In the genomic region with DNA sequence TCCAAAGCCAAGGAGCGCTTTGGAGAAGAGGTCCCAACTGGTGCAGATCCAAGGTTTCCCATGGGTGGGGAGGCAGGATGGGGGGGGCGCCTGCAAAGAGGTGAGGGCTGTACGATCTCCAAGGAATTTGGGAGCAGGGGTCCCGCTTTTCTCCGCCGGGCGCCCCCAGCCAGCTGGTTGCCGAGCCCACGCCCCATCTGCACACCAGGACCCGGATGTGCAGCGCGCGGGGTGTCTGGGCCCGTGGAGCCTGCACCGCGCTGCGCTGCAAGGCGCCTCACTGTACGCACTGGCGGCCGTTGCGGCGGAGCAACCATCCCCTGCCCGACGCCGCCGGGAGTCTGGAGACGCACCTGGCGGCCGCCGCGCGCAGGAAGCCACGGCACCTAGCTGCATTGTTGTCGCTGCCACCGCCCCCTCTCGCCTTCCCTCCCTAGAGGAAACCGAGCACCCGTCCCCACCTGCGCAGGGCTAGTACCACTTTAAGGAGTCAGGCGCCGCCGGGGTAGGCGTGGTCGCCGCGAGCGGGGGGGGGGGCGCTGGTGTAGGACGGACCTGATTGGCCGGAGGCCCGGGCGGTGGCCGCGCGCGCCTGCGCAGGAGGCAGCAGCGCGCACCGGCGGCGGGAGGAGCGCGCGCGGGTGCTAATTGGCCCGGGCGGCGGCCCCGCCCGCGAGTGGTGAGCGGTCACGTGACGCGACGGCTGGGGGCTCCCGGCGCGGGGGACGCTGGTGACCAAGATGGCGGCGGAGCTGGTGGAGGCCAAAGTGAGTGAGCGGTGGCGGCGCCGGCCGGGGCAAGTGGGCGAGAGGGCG, we compare ENCODE assay signal across 8 cellular contexts. TPM values are rescaled to one million over a fixed set of nuclear protein-coding genes. Genes with fewer than 3 reads are reported as not detected.
DNase-seq lines count a peak whose midpoint lies in the region; ATAC-seq and TF ChIP-seq lines count a peak whose summit lies in the region.

TSS of gene PIAS4 (plus strand) at position 716 of the 815 bp plus-strand sequence. CDS start at position 741, 25 bp downstream.

- no peaks in the 10 kb centered on the region for H3K27me3 Mint-ChIP-seq in T-helper 1 cell treated with Interleukin-12 subunit alpha and Interleukin-12 subunit beta and Interleukin-4 antibody, amounts not matched to agents 30 μg/mL and 1 μg/mL, for 36 hours (ENCODE audit: low read depth)

- ATAC-seq in HG02852 (IDR thresholded peaks at IDR 0.05; ENCODE audit: unreplicated experiment) (peak; percentile 78), psoas muscle (peak; percentile 89 to 95 (median 92))

- peak within 1 kb of the TSS; percentile 98 for H3K4me3 ChIP-seq in left ventricle myocardium inferior
- peak within 1 kb of the TSS; percentile 87 for H3K4me3 ChIP-seq in psoas muscle
- peak within 1 kb of the TSS; percentile 96 for H3K4me3 ChIP-seq in urinary bladder (ENCODE audit: low read depth, low read length)

- TF ChIP-seq CTCF in GM13977 (IDR thresholded peaks at IDR 0.05; ENCODE audit: extremely low read depth, insufficient read depth, missing control alignments), result no peak
- no peak for TF ChIP-seq CTCF in left ventricle myocardium inferior (IDR thresholded peaks at IDR 0.05; ENCODE audit: borderline replicate concordance)
- TF ChIP-seq CTCF in psoas muscle (IDR thresholded peaks at IDR 0.05), result no peak

- H3K9me3 ChIP-seq in left ventricle myocardium inferior (replicated peaks) (no peaks in the 10 kb centered on the region), psoas muscle (no peaks in the 10 kb centered on the region)

- WGBS in psoas muscle, 3 donors, result 0% methylated on average over 51 to 91 of the region's 91 CpGs
- WGBS in urinary bladder, result under 1% methylated on average over 91 of the region's 91 CpGs

- intact Hi-C loops in left ventricle myocardium inferior (cut with micrococcal nuclease) (no loop called here), psoas muscle (cut with DNase I) (loop anchor here (5.0 kb wide), 2 partner anchors 55 to 110 kb away; no protein-coding TSS in a partner anchor)

- peak within 1 kb of the TSS; percentile 81 for H3K27ac Mint-ChIP-seq in T-helper 1 cell treated with Interleukin-12 subunit alpha and Interleukin-12 subunit beta and Interleukin-4 antibody, amounts not matched to agents 30 μg/mL and 1 μg/mL, for 36 hours

- no peaks in the 10 kb centered on the region for H3K36me3 ChIP-seq in left ventricle myocardium inferior
- H3K36me3 ChIP-seq in psoas muscle (ENCODE audit: insufficient read depth in 1 of 2, low read depth in 1 of 2), result no peaks in the 10 kb centered on the region
- H3K36me3 ChIP-seq in urinary bladder (ENCODE audit: insufficient read depth), result peaks cover 2% of the 10 kb centered on the region

- no peaks in the 10 kb centered on the region for H3K36me3 Mint-ChIP-seq in T-helper 1 cell treated with Interleukin-12 subunit alpha and Interleukin-12 subunit beta and Interleukin-4 antibody, amounts not matched to agents 30 μg/mL and 1 μg/mL, for 36 hours (ENCODE audit: low read depth)

- in situ Hi-C loops in GM13977 (cut with MboI; ENCODE audit: low pct_unique_long_range_greater_than_20kb, low sequenced_read_pairs, unreplicated experiment), result no loop called here

- DNase-seq in GM13977 (ENCODE audit: low spot score), result peak; percentile 100
- DNase-seq in NCI-H146 treated with DMSO at 0.1 percent for 48 hours (lab: John Stamatoyannopoulos, UW; ENCODE audit: unreplicated experiment), result peak; percentile 88
- peak; percentile 84 for DNase-seq in amniotic stem cell (lab: John Stamatoyannopoulos, UW)
- peak; percentile 96 for DNase-seq in left ventricle myocardium inferior
- peak; percentile 97 to 98 for DNase-seq in psoas muscle

- H3K9me3 Mint-ChIP-seq in T-helper 1 cell treated with Interleukin-12 subunit alpha and Interleukin-12 subunit beta and Interleukin-4 antibody, amounts not matched to agents 30 μg/mL and 1 μg/mL, for 36 hours, result no peaks in the 10 kb centered on the region

- peak within 1 kb of the TSS; percentile 90 for H3K4me3 Mint-ChIP-seq in T-helper 1 cell treated with Interleukin-12 subunit alpha and Interleukin-12 subunit beta and Interleukin-4 antibody, amounts not matched to agents 30 μg/mL and 1 μg/mL, for 36 hours

- peaks cover 51% of the 10 kb centered on the region for H3K4me1 ChIP-seq in left ventricle myocardium inferior
- H3K4me1 ChIP-seq in psoas muscle, result peaks cover 34% of the 10 kb centered on the region
- H3K4me1 ChIP-seq in urinary bladder (ENCODE audit: insufficient read depth), result no peaks in the 10 kb centered on the region

- H3K27ac ChIP-seq in left ventricle myocardium inferior (replicated peaks) (peak within 1 kb of the TSS; percentile 94), psoas muscle (peak within 1 kb of the TSS; percentile 91), urinary bladder (ENCODE audit: low read depth) (peak within 1 kb of the TSS; percentile 46)

- peaks cover 14% of the 10 kb centered on the region for H3K4me1 Mint-ChIP-seq in T-helper 1 cell treated with Interleukin-12 subunit alpha and Interleukin-12 subunit beta and Interleukin-4 antibody, amounts not matched to agents 30 μg/mL and 1 μg/mL, for 36 hours (ENCODE audit: low read depth)

- H3K27me3 ChIP-seq in left ventricle myocardium inferior (ENCODE audit: low read depth), result no peaks in the 10 kb centered on the region
- H3K27me3 ChIP-seq in psoas muscle (ENCODE audit: insufficient read depth in 3 of 3, low read length in 2 of 3), result no peaks in the 10 kb centered on the region

RNA-seq across cellular contexts. Expression of gene PIAS4, which starts in this region (rescaled TPM):
- 15.4 TPM for total RNA-seq in left ventricle myocardium inferior
- total RNA-seq in psoas muscle, result 10 to 100 TPM; 14.6 to 27.2 (median 17.0) TPM
- 10 to 100 TPM; 12.7 to 21.8 (median 14.6) TPM for polyA plus RNA-seq in psoas muscle
- total RNA-seq in urinary bladder, result 20.2 TPM
- polyA plus RNA-seq in urinary bladder, result 25.3 TPM

Comparison
In these comparisons a context has a peak if more than half of its experiments do, and no peak if none do; other contexts are left out.
1. Peak in every context shown above with its lines: DNase-seq, ATAC-seq, H3K4me3 ChIP-seq and H3K27ac ChIP-seq.